ENCODE assay signal across 9 cellular contexts in genomic region chr6:149852180-149852579, GRCh38. TPM values are rescaled to one million over a fixed set of nuclear protein-coding genes. Genes with fewer than 3 reads are reported as not detected.
DNase-seq lines count a peak whose midpoint lies in the region; ATAC-seq and TF ChIP-seq lines count a peak whose summit lies in the region.
"Had no signal": no experiment of that assay in that cellular context is flagged by ENCODE, and none has a peak within 500 bp of the region (broad histone marks: within the 10 kb centered on the region; RNA-seq: fewer than 3 reads in every experiment).

No MANE protein-coding gene starts in this region.

- no peak for TF ChIP-seq EP300 in esophagus muscularis mucosa (IDR thresholded peaks at IDR 0.05)

- peaks cover 5% of the 10 kb centered on the region for H3K27me3 Mint-ChIP-seq in IgD-negative memory B cell
- no peaks in the 10 kb centered on the region for H3K27me3 Mint-ChIP-seq in osteocyte (ENCODE audit: unreplicated experiment)
- H3K27me3 Mint-ChIP-seq in activated T-cell treated with anti-CD3 and anti-CD28 coated beads, Interleukin-2, amount 50 U/mL, for 24 hours, result peaks cover 3% of the 10 kb centered on the region

- no CpG with 5 or more reads among the region's 6 CpGs for WGBS in esophagus muscularis mucosa

- TF ChIP-seq CTCF in astrocyte of the spinal cord (IDR thresholded peaks at IDR 0.05; ENCODE audit: low read depth, low read length) (no peak), osteocyte (IDR thresholded peaks at IDR 0.05) (no peak), esophagus muscularis mucosa (IDR thresholded peaks at IDR 0.05) (no peak)

- H3K4me3 ChIP-seq in astrocyte of the spinal cord (ENCODE audit: low read depth, low read length) (no peak overlapping the region), esophagus muscularis mucosa (no peak overlapping the region)

- ATAC-seq in GM18858 (IDR thresholded peaks at IDR 0.05; ENCODE audit: unreplicated experiment) (peak; percentile 55), HG03039 (IDR thresholded peaks at IDR 0.05; ENCODE audit: unreplicated experiment) (no peak)

- DNase-seq in astrocyte of the spinal cord (ENCODE audit: low read depth, low spot score) (peak; percentile 58), osteocyte (ENCODE audit: extremely low spot score, unreplicated experiment) (no peak), esophagus muscularis mucosa (ENCODE audit: extremely low spot score) (no peak)
- DNase-seq in activated T-cell treated with anti-CD3 and anti-CD28 coated beads, Interleukin-2, amount 50 U/mL, for 24 hours, result no peak
- DNase-seq: H7 had no signal

- peak overlapping the region in 3 of 4 donors; percentile 25 to 72 (median 52) for H3K4me3 Mint-ChIP-seq in IgD-negative memory B cell
- H3K4me3 Mint-ChIP-seq in osteocyte (ENCODE audit: unreplicated experiment), result no peak overlapping the region
- no peak overlapping the region for H3K4me3 Mint-ChIP-seq in activated T-cell treated with anti-CD3 and anti-CD28 coated beads, Interleukin-2, amount 50 U/mL, for 24 hours

- in situ Hi-C loops in astrocyte of the spinal cord (cut with HindIII; ENCODE audit: low sequenced_read_pairs), result no loop called here

- no peak for TF ChIP-seq POLR2A in esophagus muscularis mucosa (IDR thresholded peaks at IDR 0.05; ENCODE audit: low read depth)

- H3K36me3 Mint-ChIP-seq in IgD-negative memory B cell (peaks cover 2% of the 10 kb centered on the region), osteocyte (ENCODE audit: unreplicated experiment) (peaks cover 13% of the 10 kb centered on the region)
- no peaks in the 10 kb centered on the region for H3K36me3 Mint-ChIP-seq in activated T-cell treated with anti-CD3 and anti-CD28 coated beads, Interleukin-2, amount 50 U/mL, for 24 hours (ENCODE audit: low read depth)

- peaks cover 22 to 30% (median 29%) of the 10 kb centered on the region in 3 donors for H3K4me1 Mint-ChIP-seq in IgD-negative memory B cell
- H3K4me1 Mint-ChIP-seq in osteocyte (ENCODE audit: unreplicated experiment), result peaks cover 61% of the 10 kb centered on the region
- peaks cover 15% of the 10 kb centered on the region for H3K4me1 Mint-ChIP-seq in activated T-cell treated with anti-CD3 and anti-CD28 coated beads, Interleukin-2, amount 50 U/mL, for 24 hours (ENCODE audit: low read depth)

- H3K27ac Mint-ChIP-seq in IgD-negative memory B cell, result peak overlapping the region; percentile 0 to 76 (median 59)
- peak overlapping the region; percentile 75 for H3K27ac Mint-ChIP-seq in osteocyte (ENCODE audit: unreplicated experiment)
- no peak overlapping the region for H3K27ac Mint-ChIP-seq in activated T-cell treated with anti-CD3 and anti-CD28 coated beads, Interleukin-2, amount 50 U/mL, for 24 hours

- H3K27me3 ChIP-seq in esophagus muscularis mucosa, result no peaks in the 10 kb centered on the region

- H3K4me1 ChIP-seq in esophagus muscularis mucosa, result peaks cover 8 to 22% (median 19%) of the 10 kb centered on the region in 4 donors

- peaks cover 0 to 21% (median 2%) of the 10 kb centered on the region in 4 donors for H3K36me3 ChIP-seq in esophagus muscularis mucosa

- H3K9me3 Mint-ChIP-seq in IgD-negative memory B cell (no peaks in the 10 kb centered on the region), osteocyte (ENCODE audit: unreplicated experiment) (no peaks in the 10 kb centered on the region)
- H3K9me3 Mint-ChIP-seq in activated T-cell treated with anti-CD3 and anti-CD28 coated beads, Interleukin-2, amount 50 U/mL, for 24 hours, result no peaks in the 10 kb centered on the region

- H3K9me3 ChIP-seq in esophagus muscularis mucosa, result no peaks in the 10 kb centered on the region

- intact Hi-C loops in esophagus muscularis mucosa (cut with DNase I), result no loop called here

- no peak overlapping the region for H3K27ac ChIP-seq in esophagus muscularis mucosa (replicated peaks in 1 of 4)

RNA-seq across cellular contexts. Expression of gene LRP11, which starts 12.0 kb away (rescaled TPM):
- polyA plus RNA-seq in IgD-negative memory B cell, result 1.7 TPM
- 59.6 and 75.2 TPM in 2 replicates for total RNA-seq in osteocyte
- 10 to 100 TPM; 15.0 to 29.1 (median 24.0) TPM for total RNA-seq in esophagus muscularis mucosa

RNA-seq across cellular contexts. Expression of gene RAET1E, which starts 45.7 kb away (rescaled TPM):
- polyA plus RNA-seq in IgD-negative memory B cell, result not detected
- total RNA-seq in osteocyte, result not detected in 2 replicates
- total RNA-seq in esophagus muscularis mucosa, result under 1 TPM in 1 of 4 donors, not detected in 3; 0.29 TPM
- total RNA-seq: H7; T-helper 1 cell treated with Interleukin-12 subunit alpha and Interleukin-12 subunit beta and Interleukin-4 antibody, amounts not matched to agents 30 ng/mL and 1 ng/mL, for 36 hours had no signal

Comparison
In these comparisons a context has a peak if more than half of its experiments do, and no peak if none do; other contexts are left out.
1. H3K4me3 Mint-ChIP-seq: peak in IgD-negative memory B cell (3 of 4); none in osteocyte (single experiment) and activated T-cell treated with anti-CD3 and anti-CD28 coated beads, Interleukin-2, amount 50 U/mL, for 24 hours (single experiment).